ENCODE assay signal across 8 cellular contexts in genomic region chr6:70706491-70707123, GRCh38. TPM values are rescaled to one million over a fixed set of nuclear protein-coding genes. Genes with fewer than 3 reads are reported as not detected.
DNase-seq lines count a peak whose midpoint lies in the region; ATAC-seq and TF ChIP-seq lines count a peak whose summit lies in the region.

No MANE protein-coding gene starts in this region.

- no peak overlapping the region for H3K4me3 ChIP-seq in fibroblast of mammary gland (ENCODE audit: control insufficient read depth, low read depth, low read length)
- no peak overlapping the region for H3K4me3 ChIP-seq in retinal pigment epithelial cell (ENCODE audit: low read length)

- DNase-seq in Caki2 (ENCODE audit: low read depth) (peak; percentile 9), KG1 (lab: John Stamatoyannopoulos, UW) (peak; percentile 39), SHP77 treated with DMSO at 0.1 percent for 48 hours (lab: John Stamatoyannopoulos, UW) (peak; percentile 15), fibroblast of mammary gland (ENCODE audit: low read depth) (peak; percentile 62), retinal pigment epithelial cell (ENCODE audit: low read depth) (no peak), HuH-7 (ENCODE audit: low spot score) (no peak), GDM1 (lab: John Stamatoyannopoulos, UW) (no peak)

- in situ Hi-C loops in Caki2 (cut with HindIII; ENCODE audit: low pct_unique_long_range_greater_than_20kb, low sequenced_read_pairs): no loop called here

- TF ChIP-seq CTCF in fibroblast of mammary gland (conservative IDR thresholded peaks at IDR 0.05; ENCODE audit: control insufficient read depth, insufficient read depth, low read depth, low read length): peak; percentile 44
- TF ChIP-seq CTCF in retinal pigment epithelial cell (conservative IDR thresholded peaks at IDR 0.05; ENCODE audit: low read depth, low read length): peak; percentile 40

- no peak for ATAC-seq in HG02763 (IDR thresholded peaks at IDR 0.05; ENCODE audit: unreplicated experiment)

RNA-seq across cellular contexts. Expression of gene SMAP1, which starts 38.9 kb away (rescaled TPM):
- total RNA-seq in Caki2 (2014; rRNA removed; shearing (Covaris generic); ENCODE audit: low replicate concordance): 9.9 and 14.6 TPM in 2 replicates

Comparison
In these comparisons a context has a peak if more than half of its experiments do, and no peak if none do; other contexts are left out.
1. DNase-seq: peak in Caki2 (single experiment), KG1 (single experiment), SHP77 treated with DMSO at 0.1 percent for 48 hours (single experiment) and fibroblast of mammary gland (single experiment); none in retinal pigment epithelial cell (single experiment), HuH-7 (single experiment) and GDM1 (single experiment).